In the genomic region with DNA sequence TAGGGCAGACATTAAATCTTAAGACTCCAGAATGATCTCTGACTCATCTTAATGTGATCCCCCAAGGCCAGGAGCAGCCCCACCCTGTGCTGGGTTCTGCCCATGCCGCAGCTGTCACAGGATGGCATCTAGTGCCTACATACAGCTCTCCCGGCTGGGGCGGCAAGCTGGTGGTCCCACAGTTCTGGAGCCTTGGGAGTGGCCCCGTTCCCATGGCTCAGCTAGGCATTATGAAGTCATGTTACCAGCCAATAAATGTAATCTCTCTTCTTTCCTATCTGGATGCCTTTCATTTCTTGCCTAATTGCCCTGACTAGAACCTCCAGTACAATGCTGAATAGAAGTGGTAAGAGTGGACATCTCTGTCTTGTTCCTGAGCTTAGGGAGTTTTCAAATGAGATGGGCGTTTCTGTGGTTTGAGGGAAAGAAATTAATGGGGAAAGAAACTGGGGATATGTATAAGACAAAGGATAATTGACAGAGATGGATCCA, we compare ENCODE assay signal across 18 cellular contexts.
DNase-seq lines count a peak whose midpoint lies in the region; ATAC-seq and TF ChIP-seq lines count a peak whose summit lies in the region.
"Had no signal": no experiment of that assay in that cellular context is flagged by ENCODE, and none has a peak within 500 bp of the region (broad histone marks: within the 10 kb centered on the region; RNA-seq: fewer than 3 reads in every experiment).

No MANE protein-coding gene starts in this region.

- H3K36me3 ChIP-seq in MG63 (no peaks in the 10 kb centered on the region), endodermal cell (ENCODE audit: control insufficient read depth, insufficient read depth, low read length) (peaks cover 15% of the 10 kb centered on the region), psoas muscle (ENCODE audit: insufficient read depth in 1 of 2, low read depth in 1 of 2) (peaks cover 0 to 36% of the 10 kb centered on the region in 2 donors)

- H3K4me3 ChIP-seq in MG63 = no peak overlapping the region
- H3K4me3 ChIP-seq in endodermal cell (ENCODE audit: low read length) = no peak overlapping the region
- no peak overlapping the region for H3K4me3 ChIP-seq in psoas muscle
- H3K4me3 ChIP-seq: body of pancreas, mucosa of descending colon, testis had no signal

- H3K27me3 ChIP-seq in MG63 (no peaks in the 10 kb centered on the region), endodermal cell (ENCODE audit: control insufficient read depth, insufficient read depth, low read length, poor library complexity, severe bottlenecking) (no peaks in the 10 kb centered on the region), psoas muscle (ENCODE audit: insufficient read depth in 3 of 3, low read length in 2 of 3) (no peaks in the 10 kb centered on the region)
- H3K27me3 ChIP-seq: body of pancreas, testis had no signal

- no peaks in the 10 kb centered on the region for H3K4me1 Mint-ChIP-seq in endodermal cell
- H3K4me1 Mint-ChIP-seq: activated CD8-positive, alpha-beta memory T cell treated with anti-CD3 and anti-CD28 coated beads, Interleukin-2, amount 10 ng/mL, durations not matched to agents 7 days and 5 days had no signal

- H3K4me3 Mint-ChIP-seq in endodermal cell = no peak overlapping the region
- H3K4me3 Mint-ChIP-seq: activated CD8-positive, alpha-beta memory T cell treated with anti-CD3 and anti-CD28 coated beads, Interleukin-2, amount 10 ng/mL, durations not matched to agents 7 days and 5 days; T-helper 2 cell treated with Interferon-gamma antibody and Interleukin-4, amounts not matched to agents 5 μg/mL and 100 μg/mL, for 36 hours had no signal

- no peaks in the 10 kb centered on the region for H3K27me3 Mint-ChIP-seq in endodermal cell (ENCODE audit: insufficient read depth)
- H3K27me3 Mint-ChIP-seq: activated CD8-positive, alpha-beta memory T cell treated with anti-CD3 and anti-CD28 coated beads, Interleukin-2, amount 10 ng/mL, durations not matched to agents 7 days and 5 days had no signal

- DNase-seq in Caki2 (ENCODE audit: low read depth) (peak; percentile 26), MG63 (peak; percentile 45), endodermal cell (peak; percentile 42), psoas muscle (peak; percentile 39 to 81), iPS-NIHi7 (ENCODE audit: extremely low spot score) (no peak), retina (no peak), anterior cingulate cortex (lab: John Stamatoyannopoulos, UW) (no peak)
- DNase-seq in activated CD8-positive, alpha-beta memory T cell treated with anti-CD3 and anti-CD28 coated beads, Interleukin-2, amount 50 U/mL, for 48 hours = no peak
- DNase-seq: activated CD8-positive, alpha-beta memory T cell treated with anti-CD3 and anti-CD28 coated beads, Interleukin-2, amount 10 ng/mL, durations not matched to agents 7 days and 5 days; body of pancreas; COR-L47; mucosa of descending colon; MV-4-11; NCI-H2227 treated with DMSO at 0.1 percent for 48 hours; OCI-M1; testis had no signal

- peaks cover 11% of the 10 kb centered on the region for H3K36me3 Mint-ChIP-seq in endodermal cell (ENCODE audit: low read depth)

- no peak overlapping the region for H3K27ac Mint-ChIP-seq in endodermal cell
- H3K27ac Mint-ChIP-seq: activated CD8-positive, alpha-beta memory T cell treated with anti-CD3 and anti-CD28 coated beads, Interleukin-2, amount 10 ng/mL, durations not matched to agents 7 days and 5 days; T-helper 2 cell treated with Interferon-gamma antibody and Interleukin-4, amounts not matched to agents 5 μg/mL and 100 μg/mL, for 36 hours had no signal

- peak; percentile 44 to 74 (median 72) for ATAC-seq in psoas muscle
- ATAC-seq: activated CD8-positive, alpha-beta memory T cell treated with anti-CD3 and anti-CD28 coated beads, Interleukin-2, amount 10 ng/mL, durations not matched to agents 7 days and 5 days; body of pancreas; mucosa of descending colon had no signal

- H3K4me1 ChIP-seq in endodermal cell (ENCODE audit: control insufficient read depth, insufficient read depth, low read length) = no peaks in the 10 kb centered on the region
- H3K4me1 ChIP-seq in psoas muscle = peaks cover 56% of the 10 kb centered on the region

- H3K9me3 ChIP-seq in MG63 = no peaks in the 10 kb centered on the region
- H3K9me3 ChIP-seq in endodermal cell (ENCODE audit: control insufficient read depth, low read length) = no peaks in the 10 kb centered on the region
- no peaks in the 10 kb centered on the region for H3K9me3 ChIP-seq in psoas muscle
- H3K9me3 ChIP-seq: body of pancreas, mucosa of descending colon, testis had no signal

- H3K9me3 Mint-ChIP-seq in endodermal cell = no peaks in the 10 kb centered on the region
- H3K9me3 Mint-ChIP-seq: T-helper 2 cell treated with Interferon-gamma antibody and Interleukin-4, amounts not matched to agents 5 μg/mL and 100 μg/mL, for 36 hours had no signal

- no peak overlapping the region for H3K9ac ChIP-seq in endodermal cell (ENCODE audit: extremely low read depth, low read length, poor library complexity, severe bottlenecking)

- TF ChIP-seq CTCF in endodermal cell (conservative IDR thresholded peaks at IDR 0.05) (no peak), psoas muscle (IDR thresholded peaks at IDR 0.05) (no peak)

- in situ Hi-C loops in Caki2 (cut with HindIII; ENCODE audit: low pct_unique_long_range_greater_than_20kb, low sequenced_read_pairs) = no loop called here

- intact Hi-C loops in psoas muscle (cut with DNase I) = no loop called here

- H3K27ac ChIP-seq in endodermal cell (ENCODE audit: low read depth, low read length) (no peak overlapping the region), psoas muscle (peak overlapping the region; percentile 77)
- H3K27ac ChIP-seq: body of pancreas, epithelial cell of prostate, testis had no signal

- 92 to 93% methylated on average over 5 of the region's 5 CpGs for WGBS in endodermal cell (ENCODE audit: insufficient coverage in 1 of 2, insufficient read length in 1 of 2), 2 experiments
- WGBS in psoas muscle, 3 donors = 52 to 75% (median 58%) methylated on average over 5 of the region's 5 CpGs

Comparison
In these comparisons a context has a peak if more than half of its experiments do, and no peak if none do; other contexts are left out.
1. DNase-seq: peak in Caki2 (single experiment), MG63 (single experiment), endodermal cell (single experiment) and psoas muscle (2 of 2); none in iPS-NIHi7 (single experiment), retina (single experiment), activated CD8-positive, alpha-beta memory T cell treated with anti-CD3 and anti-CD28 coated beads, Interleukin-2, amount 50 U/mL, for 48 hours (single experiment) and anterior cingulate cortex (0 of 58).